Comparison of ENCODE assay signal across 15 cellular contexts in genomic region chr17:46819906-46820351, GRCh38. TPM values are rescaled to one million over a fixed set of nuclear protein-coding genes. Genes with fewer than 3 reads are reported as not detected.
DNase-seq lines count a peak whose midpoint lies in the region; ATAC-seq and TF ChIP-seq lines count a peak whose summit lies in the region.
"Had no signal": no experiment of that assay in that cellular context is flagged by ENCODE, and none has a peak within 500 bp of the region (broad histone marks: within the 10 kb centered on the region; RNA-seq: fewer than 3 reads in every experiment).

No MANE protein-coding gene starts in this region.

- H3K27me3 Mint-ChIP-seq in CD8-positive, alpha-beta T cell (ENCODE audit: low read depth): peaks cover 60% of the 10 kb centered on the region
- peaks cover 10% of the 10 kb centered on the region for H3K27me3 Mint-ChIP-seq in endothelial cell (ENCODE audit: unreplicated experiment)
- H3K27me3 Mint-ChIP-seq in nephron progenitor cell (ENCODE audit: low read depth, poor library complexity): peaks cover 95% of the 10 kb centered on the region

- no peak overlapping the region for H3K4me3 ChIP-seq in CD8-positive, alpha-beta T cell (ENCODE audit: low read depth, low read length)
- H3K4me3 ChIP-seq in HUES64 (ENCODE audit: low read length) (peak overlapping the region; percentile 64), mucosa of descending colon (no peak overlapping the region)
- H3K4me3 ChIP-seq: lung had no signal

- H3K27me3 ChIP-seq in CD8-positive, alpha-beta T cell (ENCODE audit: insufficient read depth, low read length): peaks cover 46% of the 10 kb centered on the region
- peaks cover 82% of the 10 kb centered on the region for H3K27me3 ChIP-seq in HUES64 (ENCODE audit: insufficient read depth, low read length)

- TF ChIP-seq CTCF in CD8-positive, alpha-beta T cell (IDR thresholded peaks at IDR 0.05): no peak
- TF ChIP-seq CTCF in endothelial cell (IDR thresholded peaks at IDR 0.05; ENCODE audit: unreplicated experiment) (no peak), nephron progenitor cell (IDR thresholded peaks at IDR 0.05) (no peak), mucosa of descending colon (IDR thresholded peaks at IDR 0.05) (no peak)

- intact Hi-C loops in CD8-positive, alpha-beta T cell (cut with DNase I, micrococcal nuclease): no loop called here
- intact Hi-C loops in sciatic nerve (cut with DNase I) (no loop called here), mucosa of descending colon (cut with DNase I, micrococcal nuclease) (no loop called here)

- peak overlapping the region; percentile 34; the same call in 1 of the 2 replicates for H3K9ac ChIP-seq in HUES64 (ENCODE audit: low read depth, low read length)

- no peaks in the 10 kb centered on the region for H3K36me3 Mint-ChIP-seq in CD8-positive, alpha-beta T cell
- H3K36me3 Mint-ChIP-seq in endothelial cell (ENCODE audit: low read depth, unreplicated experiment): peaks cover 4% of the 10 kb centered on the region
- H3K36me3 Mint-ChIP-seq in nephron progenitor cell (ENCODE audit: low read depth): no peaks in the 10 kb centered on the region

- H3K9me3 ChIP-seq in CD8-positive, alpha-beta T cell (ENCODE audit: low read length): no peaks in the 10 kb centered on the region
- H3K9me3 ChIP-seq in HUES64 (ENCODE audit: insufficient read depth, low read depth, low read length) (no peaks in the 10 kb centered on the region), mucosa of descending colon (no peaks in the 10 kb centered on the region)
- H3K9me3 ChIP-seq: esophagus squamous epithelium had no signal

- peaks cover 26% of the 10 kb centered on the region for H3K4me1 ChIP-seq in CD8-positive, alpha-beta T cell (ENCODE audit: insufficient read depth, low read length)
- H3K4me1 ChIP-seq in HUES64 (ENCODE audit: insufficient read depth, low read length): peaks cover 41% of the 10 kb centered on the region
- H3K4me1 ChIP-seq in mucosa of descending colon (ENCODE audit: low read depth): peaks cover 14% of the 10 kb centered on the region

- H3K27ac ChIP-seq in CD8-positive, alpha-beta T cell (ENCODE audit: low read depth, low read length): no peak overlapping the region
- peak overlapping the region; percentile 51; the same call in 1 of the 2 replicates for H3K27ac ChIP-seq in HUES64 (ENCODE audit: low read depth, low read length)
- H3K27ac ChIP-seq: esophagus squamous epithelium had no signal

- no peak for ATAC-seq in CD8-positive, alpha-beta T cell
- ATAC-seq in HG02938 (IDR thresholded peaks at IDR 0.05; ENCODE audit: unreplicated experiment): no peak
- no peak for ATAC-seq in GM19035 (IDR thresholded peaks at IDR 0.05; ENCODE audit: unreplicated experiment)
- ATAC-seq in sciatic nerve: no peak
- no peak for ATAC-seq in mucosa of descending colon

- H3K4me1 Mint-ChIP-seq in CD8-positive, alpha-beta T cell (ENCODE audit: low read depth): peaks cover 21% of the 10 kb centered on the region
- H3K4me1 Mint-ChIP-seq in endothelial cell (ENCODE audit: unreplicated experiment) (peaks cover 32% of the 10 kb centered on the region), nephron progenitor cell (peaks cover 60% of the 10 kb centered on the region)

- no peaks in the 10 kb centered on the region for H3K9me3 Mint-ChIP-seq in CD8-positive, alpha-beta T cell
- H3K9me3 Mint-ChIP-seq in endothelial cell (ENCODE audit: unreplicated experiment) (no peaks in the 10 kb centered on the region), nephron progenitor cell (no peaks in the 10 kb centered on the region)

- CTCF ChIA-PET in CD8-positive, alpha-beta T cell (lab: Charles Lee): no interaction called here

- no peaks in the 10 kb centered on the region for H3K36me3 ChIP-seq in CD8-positive, alpha-beta T cell (ENCODE audit: insufficient read depth, low read length)
- H3K36me3 ChIP-seq in HUES64 (ENCODE audit: insufficient read depth, low read length) (no peaks in the 10 kb centered on the region), mucosa of descending colon (ENCODE audit: low read depth) (no peaks in the 10 kb centered on the region)
- H3K36me3 ChIP-seq: esophagus squamous epithelium had no signal

- peak overlapping the region; percentile 70 for H3K4me3 Mint-ChIP-seq in CD8-positive, alpha-beta T cell
- H3K4me3 Mint-ChIP-seq in endothelial cell (ENCODE audit: unreplicated experiment) (peak overlapping the region; percentile 47), nephron progenitor cell (peak overlapping the region; percentile 76)

- no peak overlapping the region for H3K27ac Mint-ChIP-seq in CD8-positive, alpha-beta T cell
- H3K27ac Mint-ChIP-seq in endothelial cell (ENCODE audit: unreplicated experiment) (peak overlapping the region; percentile 80), nephron progenitor cell (no peak overlapping the region)

- POLR2A ChIA-PET in CD8-positive, alpha-beta T cell (lab: Charles Lee): no interaction called here

- 2% methylated on average over 24 of the region's 24 CpGs for WGBS in HUES64

- no peak for DNase-seq in CD8-positive, alpha-beta T cell
- DNase-seq in endothelial cell (ENCODE audit: low spot score) (no peak), nephron progenitor cell (peak; percentile 57), sciatic nerve (ENCODE audit: low spot score) (no peak), mucosa of descending colon (no peak)
- DNase-seq: activated CD4-positive, CD25-positive, alpha-beta regulatory T cell treated with anti-CD3 and anti-CD28 coated beads, Interleukin-2, amount 50 U/mL, for 72 hours; DMS79; esophagus squamous epithelium; NCI-H2107; RPMI8226 had no signal

RNA-seq across cellular contexts. Expression of gene WNT3, which starts 1.4 kb away (rescaled TPM):
- total RNA-seq in CD8-positive, alpha-beta T cell: not detected
- 9.7 TPM for polyA plus RNA-seq in HUES64 (2013, experiment 1 of 2)
- 10.8 TPM for polyA plus RNA-seq in HUES64 (2013, experiment 2 of 2)
- total RNA-seq in endothelial cell (ENCODE audit: unreplicated experiment) (14.4 TPM), sciatic nerve (0.98 TPM), mucosa of descending colon (1 to 10 TPM in 1 of 3 donors, under 1 TPM in 2; 0.29 to 1.1 (median 0.41) TPM)
- total RNA-seq: T-helper 1 cell treated with Interleukin-12 subunit alpha and Interleukin-12 subunit beta and Interleukin-4 antibody, amounts not matched to agents 30 ng/mL and 1 ng/mL, for 36 hours had no signal

RNA-seq across cellular contexts. Expression of gene WNT9B, which starts 31.5 kb away (rescaled TPM):
- not detected for total RNA-seq in CD8-positive, alpha-beta T cell
- 0.20 TPM for polyA plus RNA-seq in HUES64 (2013, experiment 1 of 2)
- 0.38 TPM for polyA plus RNA-seq in HUES64 (2013, experiment 2 of 2)
- total RNA-seq in endothelial cell (ENCODE audit: unreplicated experiment) (0.26 TPM), sciatic nerve (not detected), mucosa of descending colon (under 1 TPM in 1 of 3 donors, not detected in 2; 0.22 TPM)
- total RNA-seq: T-helper 1 cell treated with Interleukin-12 subunit alpha and Interleukin-12 subunit beta and Interleukin-4 antibody, amounts not matched to agents 30 ng/mL and 1 ng/mL, for 36 hours had no signal
